In genomic region chr20:1302578-1303541, GRCh38 we compare ENCODE assay signal across 13 cellular contexts. TPM values are rescaled to one million over a fixed set of nuclear protein-coding genes. Genes with fewer than 3 reads are reported as not detected.
DNase-seq lines count a peak whose midpoint lies in the region; ATAC-seq, FAIRE-seq and TF ChIP-seq lines count a peak whose summit lies in the region.
"Had no signal": no experiment of that assay in that cellular context is flagged by ENCODE, and none has a peak within 500 bp of the region (broad histone marks: within the 10 kb centered on the region; RNA-seq: fewer than 3 reads in every experiment).

No MANE protein-coding gene starts in this region.

- BruUV-seq in GM12878 (replicated peaks; lab: Mats Ljungman, UMichigan) = no TSS peak

- 48% methylated on average over 13 of the region's 13 CpGs for WGBS in GM12878 (ENCODE audit: insufficient coverage, insufficient replicate concordance, low lambda C conversion rate, missing lambda C conversion rate)

- in situ Hi-C loops in GM12878 (cut with MboI) = no loop called here

- POLR2A ChIA-PET in GM12878 (lab: Charles Lee) = no interaction called here

- no peak for TF ChIP-seq RAD21 in GM12878 (IDR thresholded peaks at IDR 0.05; ENCODE audit: insufficient read depth, low read depth, low read length)

- H3K4me3 ChIP-seq in GM12878 (no peak overlapping the region), coronary artery (no peak overlapping the region)
- H3K4me3 ChIP-seq: gastrocnemius medialis, left ventricle myocardium inferior had no signal

- no peaks in the 10 kb centered on the region for H3K79me2 ChIP-seq in GM12878 (ENCODE audit: control insufficient read depth, insufficient read depth, low read length)

- SMC1A ChIA-PET in GM12878 (lab: Charles Lee; ENCODE audit: uncharacterized antibody, unreplicated experiment) = no interaction called here

- no peak for TF ChIP-seq POLR2A in GM12878 (IDR thresholded peaks at IDR 0.05; ENCODE audit: low read depth, low read length)

- no peak for ATAC-seq in activated T-cell treated with anti-CD3 and anti-CD28 coated beads, Interleukin-2, amount 50 U/mL, for 4 hours
- ATAC-seq in GM12878 = peak; percentile 22; the same call in 1 of the 3 replicates
- peak; percentile 17 for ATAC-seq in stimulated activated effector memory CD8-positive, alpha-beta T cell treated with anti-CD3 and anti-CD28 coated beads, Interleukin-12 subunit alpha, Interleukin-12 subunit beta, amount 100 ng/mL, for 72 hours
- no peak for ATAC-seq in HG03196 (IDR thresholded peaks at IDR 0.05; ENCODE audit: unreplicated experiment)
- ATAC-seq: gastrocnemius medialis had no signal

- H3K4me2 ChIP-seq in GM12878 (ENCODE audit: control insufficient read depth, insufficient read depth) = no peak overlapping the region

- H3K4me1 ChIP-seq in GM12878 (ENCODE audit: control insufficient read depth, insufficient read depth, low read length) = no peaks in the 10 kb centered on the region
- H3K4me1 ChIP-seq: gastrocnemius medialis, left ventricle myocardium inferior had no signal

- H3K27ac Mint-ChIP-seq in stimulated activated effector memory CD8-positive, alpha-beta T cell treated with anti-CD3 and anti-CD28 coated beads, Interleukin-12 subunit alpha, Interleukin-12 subunit beta, amount 100 ng/mL, for 72 hours = no peak overlapping the region
- H3K27ac Mint-ChIP-seq: B cell, progenitor cell of endocrine pancreas had no signal

- no peak for TF ChIP-seq EP300 in GM12878 (IDR thresholded peaks at IDR 0.05; ENCODE audit: borderline replicate concordance in 1 of 2, control insufficient read depth in 1 of 2, low read depth in 2 of 2, low read length in 2 of 2)

- H3K36me3 Mint-ChIP-seq in activated T-cell treated with anti-CD3 and anti-CD28 coated beads, Interleukin-2, amount 50 U/mL, for 4 hours (ENCODE audit: insufficient read depth) = peaks cover 8% of the 10 kb centered on the region
- H3K36me3 Mint-ChIP-seq in stimulated activated effector memory CD8-positive, alpha-beta T cell treated with anti-CD3 and anti-CD28 coated beads, Interleukin-12 subunit alpha, Interleukin-12 subunit beta, amount 100 ng/mL, for 72 hours = peaks cover 14% of the 10 kb centered on the region

- H4K20me1 ChIP-seq in GM12878 (ENCODE audit: control insufficient read depth, insufficient read depth) = no peaks in the 10 kb centered on the region

- H3K9me3 ChIP-seq in GM12878 (replicated peaks; ENCODE audit: control insufficient read depth, insufficient read depth, low read length) = no peaks in the 10 kb centered on the region
- H3K9me3 ChIP-seq: gastrocnemius medialis, left ventricle myocardium inferior had no signal

- CTCF ChIA-PET in GM12878 (lab: Yijun Ruan, JAX) = interaction anchor here (1.0 kb wide), 1 partner anchor 134 kb away, joined by 3 read pairs; no protein-coding TSS in a partner anchor

- intact Hi-C loops in GM12878 (cut with micrococcal nuclease; ENCODE audit: unreplicated experiment) (no loop called here), head of caudate nucleus (cut with DNase I) (no loop called here)

- RAD21 ChIA-PET in GM12878 (lab: Charles Lee; ENCODE audit: unreplicated experiment) = no interaction called here

- no peak overlapping the region for H3K9ac ChIP-seq in GM12878 (ENCODE audit: control insufficient read depth, insufficient read depth, low read length)

- peaks cover 21% of the 10 kb centered on the region for H3K4me1 Mint-ChIP-seq in activated T-cell treated with anti-CD3 and anti-CD28 coated beads, Interleukin-2, amount 50 U/mL, for 4 hours (ENCODE audit: low read depth)
- H3K4me1 Mint-ChIP-seq in stimulated activated effector memory CD8-positive, alpha-beta T cell treated with anti-CD3 and anti-CD28 coated beads, Interleukin-12 subunit alpha, Interleukin-12 subunit beta, amount 100 ng/mL, for 72 hours = peaks cover 17% of the 10 kb centered on the region
- H3K4me1 Mint-ChIP-seq: B cell had no signal

- H2AFZ ChIP-seq in GM12878 (ENCODE audit: control insufficient read depth, low read depth, low read length) = no peak overlapping the region

- FAIRE-seq in GM12878 (lab: Jason Lieb, UNC) = no peak

- no peaks in the 10 kb centered on the region; a peak in 1 of 4 replicates for H3K27me3 ChIP-seq in GM12878 (replicated peaks in 1 of 2; ENCODE audit: control insufficient read depth in 2 of 2, insufficient read depth in 2 of 2, low read length in 1 of 2)
- H3K27me3 ChIP-seq: gastrocnemius medialis had no signal

- H3K27ac ChIP-seq in GM12878 (ENCODE audit: control insufficient read depth, insufficient read depth) (no peak overlapping the region), coronary artery (no peak overlapping the region)
- H3K27ac ChIP-seq: gastrocnemius medialis, left ventricle myocardium inferior had no signal

- H3K9me3 Mint-ChIP-seq in activated T-cell treated with anti-CD3 and anti-CD28 coated beads, Interleukin-2, amount 50 U/mL, for 4 hours = no peaks in the 10 kb centered on the region
- H3K9me3 Mint-ChIP-seq in stimulated activated effector memory CD8-positive, alpha-beta T cell treated with anti-CD3 and anti-CD28 coated beads, Interleukin-12 subunit alpha, Interleukin-12 subunit beta, amount 100 ng/mL, for 72 hours = no peaks in the 10 kb centered on the region

- H3K4me3 Mint-ChIP-seq in activated T-cell treated with anti-CD3 and anti-CD28 coated beads, Interleukin-2, amount 50 U/mL, for 4 hours = no peak overlapping the region
- no peak overlapping the region for H3K4me3 Mint-ChIP-seq in stimulated activated effector memory CD8-positive, alpha-beta T cell treated with anti-CD3 and anti-CD28 coated beads, Interleukin-12 subunit alpha, Interleukin-12 subunit beta, amount 100 ng/mL, for 72 hours
- H3K4me3 Mint-ChIP-seq: B cell had no signal

- H3K36me3 ChIP-seq in GM12878 (ENCODE audit: control insufficient read depth in 2 of 2, insufficient read depth in 2 of 2, low read length in 1 of 2) = no peaks in the 10 kb centered on the region
- H3K36me3 ChIP-seq: gastrocnemius medialis had no signal

- H3K27me3 Mint-ChIP-seq in activated T-cell treated with anti-CD3 and anti-CD28 coated beads, Interleukin-2, amount 50 U/mL, for 4 hours (ENCODE audit: low read depth) = no peaks in the 10 kb centered on the region
- H3K27me3 Mint-ChIP-seq: B cell, progenitor cell of endocrine pancreas had no signal

- TF ChIP-seq CTCF in GM12878 (IDR thresholded peaks at IDR 0.05 in 2 of 3, conservative IDR thresholded peaks at IDR 0.05 in 1 of 3; ENCODE audit: control insufficient read depth in 2 of 3, extremely low read depth in 1 of 3, insufficient read depth in 1 of 3, low read depth in 3 of 3, low read length in 3 of 3) = no peak
- TF ChIP-seq CTCF in coronary artery (IDR thresholded peaks at IDR 0.05) = no peak

- DNase-seq in activated T-cell treated with anti-CD3 and anti-CD28 coated beads, Interleukin-2, amount 50 U/mL, for 48 hours = peak; percentile 36 to 44
- no peak for DNase-seq in activated T-cell treated with anti-CD3 and anti-CD28 coated beads, Interleukin-2, amount 50 U/mL, for 4 hours
- DNase-seq in NCI-H2171 (lab: John Stamatoyannopoulos, UW) = peak; percentile 63
- DNase-seq in GM12878 (ENCODE audit: low read depth, low spot score) = no peak
- peak in 1 of 2 donors; percentile 76 for DNase-seq in stimulated activated effector memory CD8-positive, alpha-beta T cell treated with anti-CD3 and anti-CD28 coated beads, Interleukin-12 subunit alpha, Interleukin-12 subunit beta, amount 100 ng/mL, for 72 hours (ENCODE audit: low spot score in 2 of 2)
- DNase-seq in coronary artery (ENCODE audit: low spot score) = no peak
- DNase-seq in head of caudate nucleus = no peak
- DNase-seq: gastrocnemius medialis, left ventricle myocardium inferior, NCI-H1930 had no signal

TF ChIP-seq in GM12878, 131 proteins besides CTCF, POLR2A, EP300 and RAD21 (continues in another document):
- TF ChIP-seq RFX5 (IDR thresholded peaks at IDR 0.05; ENCODE audit: low read depth, low read length) = no peak
- no peak for TF ChIP-seq ZNF622 (IDR thresholded peaks at IDR 0.05)

RNA-seq across cellular contexts. Expression of gene SDCBP2, which starts 26.1 kb away (rescaled TPM):
- total RNA-seq in activated T-cell treated with anti-CD3 and anti-CD28 coated beads, Interleukin-2, amount 50 U/mL, for 4 hours = 1 to 10 TPM; 1.9 to 3.2 (median 2.2) TPM
- total RNA-seq in GM12878 (2013; cell fraction: nucleolus; rRNA removed) = 1.3 and 2.6 TPM in 2 replicates
- total RNA-seq in GM12878 (2014; rRNA removed) = 0.60 and 1.1 TPM in 2 replicates
- 0.45 and 0.60 TPM in 2 replicates for total RNA-seq in GM12878 (2014; rRNA removed; fragmentation: Illumina TruSeq; extraction: Trizol)
- total RNA-seq in GM12878 (2021) = 0.77 and 1.5 TPM in 2 replicates
- 0.91 TPM for polyA plus RNA-seq in GM12878 (2011; ENCODE audit: low read depth)
- polyA plus RNA-seq in GM12878 (2011; rRNA removed) = 1.3 and 1.5 TPM in 2 replicates
- polyA plus RNA-seq in GM12878 (2011; cell fraction: cytosol; rRNA removed) = 2.3 and 3.4 TPM in 2 replicates
- polyA plus RNA-seq in GM12878 (2011; cell fraction: nucleus; rRNA removed) = 5.3 and 9.1 TPM in 2 replicates
- polyA plus RNA-seq in GM12878 (2012) = 2.0 and 3.7 TPM in 2 replicates
- 0.51 and 0.96 TPM in 2 replicates for polyA plus RNA-seq in GM12878 (2014; fragmentation: Illumina TruSeq; extraction: Trizol)
- polyA plus RNA-seq in GM12878 (2014; fragmentation: Nextera tagmentation; extraction: Ambion mirVana) = under 1 TPM in 1 of 2 experiments, not detected in 1; 0.16 TPM
- 1.3 and 1.9 TPM in 2 replicates for polyA plus RNA-seq in GM12878 (2014; rRNA removed)
- 1 to 10 TPM; 1.4 to 2.4 TPM for polyA plus RNA-seq in GM12878 (2016; fragmentation: Nextera tagmentation; extraction: Ambion mirVana)
- polyA minus RNA-seq in GM12878 (2011; rRNA and poly(A)+ RNA removed) = 0.29 and 1.0 TPM in 2 replicates
- polyA minus RNA-seq in GM12878 (2011; cell fraction: cytosol; rRNA and poly(A)+ RNA removed) = 1.5 TPM in 1 of 2 replicates, not detected in the other
- 0.85 and 1.2 TPM in 2 replicates for polyA minus RNA-seq in GM12878 (2011; cell fraction: nucleus; rRNA and poly(A)+ RNA removed)

RNA-seq across cellular contexts. Expression of gene SNPH, which starts 36.8 kb away (rescaled TPM):
- total RNA-seq in activated T-cell treated with anti-CD3 and anti-CD28 coated beads, Interleukin-2, amount 50 U/mL, for 4 hours = 1 to 10 TPM; 1.4 to 2.6 (median 1.9) TPM
- total RNA-seq in GM12878 (2013; cell fraction: nucleolus; rRNA removed) = 0.27 and 0.34 TPM in 2 replicates
- total RNA-seq in GM12878 (2014; rRNA removed) (0.45 and 0.49 TPM in 2 replicates), GM12878 (2014; rRNA removed; fragmentation: Illumina TruSeq; extraction: Trizol) (0.13 and 0.14 TPM in 2 replicates), GM12878 (2021) (0.31 and 0.53 TPM in 2 replicates)
- polyA plus RNA-seq in GM12878 (2011; ENCODE audit: low read depth) = 0.07 TPM
- polyA plus RNA-seq in GM12878 (2011; rRNA removed) (not detected in 2 replicates), GM12878 (2014; fragmentation: Illumina TruSeq; extraction: Trizol) (0.05 and 0.15 TPM in 2 replicates), GM12878 (2014; fragmentation: Nextera tagmentation; extraction: Ambion mirVana) (under 1 TPM in 1 of 2 experiments, not detected in 1; 0.02 TPM), GM12878 (2014; rRNA removed) (0.27 and 0.40 TPM in 2 replicates), GM12878 (2016; fragmentation: Nextera tagmentation; extraction: Ambion mirVana) (under 1 TPM; 0.37 to 0.44 TPM)
- 0.01 and 0.02 TPM in 2 replicates for polyA plus RNA-seq in GM12878 (2011; cell fraction: cytosol; rRNA removed)
- polyA plus RNA-seq in GM12878 (2011; cell fraction: nucleus; rRNA removed) = 0.09 and 0.18 TPM in 2 replicates
- polyA plus RNA-seq in GM12878 (2012) = 0.09 and 0.14 TPM in 2 replicates
- not detected in 2 replicates for polyA minus RNA-seq in GM12878 (2011; rRNA and poly(A)+ RNA removed)
- 0.53 TPM in 1 of 2 replicates, not detected in the other for polyA minus RNA-seq in GM12878 (2011; cell fraction: cytosol; rRNA and poly(A)+ RNA removed)
- polyA minus RNA-seq in GM12878 (2011; cell fraction: nucleus; rRNA and poly(A)+ RNA removed) = not detected in 2 replicates

Comparison
In these comparisons a context has a peak if more than half of its experiments do, and no peak if none do; other contexts are left out.
1. DNase-seq: peak in activated T-cell treated with anti-CD3 and anti-CD28 coated beads, Interleukin-2, amount 50 U/mL, for 48 hours (2 of 2) and NCI-H2171 (single experiment); none in activated T-cell treated with anti-CD3 and anti-CD28 coated beads, Interleukin-2, amount 50 U/mL, for 4 hours (single experiment), GM12878 (single experiment), coronary artery (single experiment) and head of caudate nucleus (0 of 42).
2. ATAC-seq: peak in GM12878 (single experiment) and stimulated activated effector memory CD8-positive, alpha-beta T cell treated with anti-CD3 and anti-CD28 coated beads, Interleukin-12 subunit alpha, Interleukin-12 subunit beta, amount 100 ng/mL, for 72 hours (single experiment); none in activated T-cell treated with anti-CD3 and anti-CD28 coated beads, Interleukin-2, amount 50 U/mL, for 4 hours (0 of 2) and HG03196 (single experiment).